Comparison of ENCODE assay signal across 7 cellular contexts in genomic region chr10:77772852-77773600, GRCh38.
DNase-seq lines count a peak whose midpoint lies in the region; ATAC-seq and TF ChIP-seq lines count a peak whose summit lies in the region.
"Not testable (repeated sequence)": the region's sequence is repeated elsewhere in the genome, so short reads cannot be mapped to it uniquely, and the experiment has no call there.

No MANE protein-coding gene starts in this region.

- DNase-seq in SW480 (ENCODE audit: low spot score) (peak; percentile 39), islet precursor cell (peak; percentile 47), mesenteric fat pad (ENCODE audit: low spot score) (peak; percentile 11), posterior vena cava (ENCODE audit: low spot score) (peak; percentile 43)
- DNase-seq in endothelial cell (ENCODE audit: low spot score) = not testable (repeated sequence)

- not testable (repeated sequence) for H3K4me1 Mint-ChIP-seq in activated T-helper 17 cell treated with anti-CD3 and anti-CD28 coated beads, Interleukin-2, amount 50 U/mL, for 72 hours; endothelial cell (ENCODE audit: unreplicated experiment)

- not testable (repeated sequence) for TF ChIP-seq CTCF in endothelial cell (IDR thresholded peaks at IDR 0.05; ENCODE audit: unreplicated experiment)

- H3K27ac Mint-ChIP-seq in activated T-helper 17 cell treated with anti-CD3 and anti-CD28 coated beads, Interleukin-2, amount 50 U/mL, for 72 hours = peak overlapping the region; percentile 14
- H3K27ac Mint-ChIP-seq in endothelial cell (ENCODE audit: unreplicated experiment) = peak overlapping the region; percentile 24

- H3K4me3 Mint-ChIP-seq in activated T-helper 17 cell treated with anti-CD3 and anti-CD28 coated beads, Interleukin-2, amount 50 U/mL, for 72 hours; endothelial cell (ENCODE audit: unreplicated experiment): not testable (repeated sequence)

- H3K9me3 Mint-ChIP-seq in activated T-helper 17 cell treated with anti-CD3 and anti-CD28 coated beads, Interleukin-2, amount 50 U/mL, for 72 hours; endothelial cell (ENCODE audit: unreplicated experiment): not testable (repeated sequence)

- ATAC-seq in GM18867 (IDR thresholded peaks at IDR 0.05; ENCODE audit: unreplicated experiment) = peak; percentile 78
- not testable (repeated sequence) for ATAC-seq in activated T-helper 17 cell treated with anti-CD3 and anti-CD28 coated beads, Interleukin-2, amount 50 U/mL, for 72 hours (replicated peaks)

- not testable (repeated sequence) for H3K36me3 Mint-ChIP-seq in activated T-helper 17 cell treated with anti-CD3 and anti-CD28 coated beads, Interleukin-2, amount 50 U/mL, for 72 hours (ENCODE audit: low read depth)
- H3K36me3 Mint-ChIP-seq in endothelial cell (ENCODE audit: low read depth, unreplicated experiment) = peaks cover 24% of the 10 kb centered on the region

- intact Hi-C loops in posterior vena cava (cut with DNase I) = not testable (repeated sequence)

- H3K27me3 Mint-ChIP-seq in activated T-helper 17 cell treated with anti-CD3 and anti-CD28 coated beads, Interleukin-2, amount 50 U/mL, for 72 hours; endothelial cell (ENCODE audit: unreplicated experiment): not testable (repeated sequence)
